14 cellular contexts compared by ENCODE assay signal in genomic region chr6:42025790-42026311, GRCh38. TPM values are rescaled to one million over a fixed set of nuclear protein-coding genes. Genes with fewer than 3 reads are reported as not detected.
DNase-seq lines count a peak whose midpoint lies in the region; ATAC-seq and TF ChIP-seq lines count a peak whose summit lies in the region.
"Had no signal": no experiment of that assay in that cellular context is flagged by ENCODE, and none has a peak within 500 bp of the region (broad histone marks: within the 10 kb centered on the region; RNA-seq: fewer than 3 reads in every experiment).

No MANE protein-coding gene starts in this region.

- H3K9me3 ChIP-seq in neutrophil = no peaks in the 10 kb centered on the region
- H3K9me3 ChIP-seq: esophagus squamous epithelium, ovary, transverse colon had no signal

- H3K27ac Mint-ChIP-seq in T-helper 1 cell treated with Interleukin-12 subunit alpha and Interleukin-12 subunit beta and Interleukin-4 antibody, amounts not matched to agents 30 μg/mL and 1 μg/mL, for 36 hours = peak overlapping the region; percentile 77
- peak overlapping the region; percentile 97 for H3K27ac Mint-ChIP-seq in activated CD8-positive, alpha-beta T cell treated with anti-CD3 and anti-CD28 coated beads, Interleukin-2, amount 10 ng/mL, durations not matched to agents 7 days and 5 days

- peaks cover 68% of the 10 kb centered on the region for H3K4me1 Mint-ChIP-seq in T-helper 1 cell treated with Interleukin-12 subunit alpha and Interleukin-12 subunit beta and Interleukin-4 antibody, amounts not matched to agents 30 μg/mL and 1 μg/mL, for 36 hours (ENCODE audit: low read depth)
- H3K4me1 Mint-ChIP-seq in activated CD8-positive, alpha-beta T cell treated with anti-CD3 and anti-CD28 coated beads, Interleukin-2, amount 10 ng/mL, durations not matched to agents 7 days and 5 days (ENCODE audit: low read depth) = peaks cover 94% of the 10 kb centered on the region

- TF ChIP-seq CTCF in neutrophil (IDR thresholded peaks at IDR 0.05) = no peak

- CTCF ChIA-PET in activated CD8-positive, alpha-beta T cell treated with anti-CD3 and anti-CD28 coated beads, Interleukin-2, amount 10 ng/mL, durations not matched to agents 7 days and 5 days (lab: Charles Lee) = interaction anchor here (1.3 to 2.3 kb wide), 2 partner anchors 14 to 19 kb away, joined by 4 to 7 read pairs; no protein-coding TSS in a partner anchor

- no peaks in the 10 kb centered on the region for H3K27me3 Mint-ChIP-seq in T-helper 1 cell treated with Interleukin-12 subunit alpha and Interleukin-12 subunit beta and Interleukin-4 antibody, amounts not matched to agents 30 μg/mL and 1 μg/mL, for 36 hours (ENCODE audit: low read depth)
- H3K27me3 Mint-ChIP-seq in activated CD8-positive, alpha-beta T cell treated with anti-CD3 and anti-CD28 coated beads, Interleukin-2, amount 10 ng/mL, durations not matched to agents 7 days and 5 days (ENCODE audit: low read depth) = no peaks in the 10 kb centered on the region

- no peak overlapping the region for H3K4me3 ChIP-seq in neutrophil (ENCODE audit: low read depth in 1 of 2, low read length in 1 of 2)
- H3K4me3 ChIP-seq: coronary artery, esophagus squamous epithelium, ovary, transverse colon had no signal

- peaks cover 72 to 78% of the 10 kb centered on the region in 2 experiments for H3K4me1 ChIP-seq in neutrophil (ENCODE audit: control insufficient read depth in 1 of 2, insufficient read depth in 1 of 2, low read depth in 1 of 2, low read length in 1 of 2)

- no peak overlapping the region for H3K4me3 Mint-ChIP-seq in T-helper 1 cell treated with Interleukin-12 subunit alpha and Interleukin-12 subunit beta and Interleukin-4 antibody, amounts not matched to agents 30 μg/mL and 1 μg/mL, for 36 hours
- H3K4me3 Mint-ChIP-seq in activated CD8-positive, alpha-beta T cell treated with anti-CD3 and anti-CD28 coated beads, Interleukin-2, amount 10 ng/mL, durations not matched to agents 7 days and 5 days = no peak overlapping the region

- POLR2A ChIA-PET in activated CD8-positive, alpha-beta T cell treated with anti-CD3 and anti-CD28 coated beads, Interleukin-2, amount 10 ng/mL, durations not matched to agents 7 days and 5 days (lab: Charles Lee) = interaction anchor here (1.0 to 9.6 kb wide), 4 partner anchors 14 to 87 kb away, joined by 3 to 83 read pairs (median 4); partner anchors contain the start of gene CCND3

- H3K27me3 ChIP-seq in neutrophil = no peaks in the 10 kb centered on the region
- H3K27me3 ChIP-seq: esophagus squamous epithelium, ovary, transverse colon had no signal

- no peaks in the 10 kb centered on the region for H3K9me3 Mint-ChIP-seq in T-helper 1 cell treated with Interleukin-12 subunit alpha and Interleukin-12 subunit beta and Interleukin-4 antibody, amounts not matched to agents 30 μg/mL and 1 μg/mL, for 36 hours
- H3K9me3 Mint-ChIP-seq in activated CD8-positive, alpha-beta T cell treated with anti-CD3 and anti-CD28 coated beads, Interleukin-2, amount 10 ng/mL, durations not matched to agents 7 days and 5 days (ENCODE audit: insufficient read depth) = no peaks in the 10 kb centered on the region

- DNase-seq in T-helper 1 cell (no peak), mucosa of gallbladder (ENCODE audit: low spot score) (no peak), NCI-H2029 (lab: John Stamatoyannopoulos, UW) (no peak)
- no peak for DNase-seq in activated CD8-positive, alpha-beta T cell treated with anti-CD3 and anti-CD28 coated beads, Interleukin-2, amount 10 ng/mL, durations not matched to agents 7 days and 5 days
- DNase-seq: activated CD4-positive, alpha-beta T cell treated with anti-CD3 and anti-CD28 coated beads, Interleukin-2, amount 50 U/mL, for 48 hours; esophagus squamous epithelium; ovary; transverse colon had no signal

- ATAC-seq in HG02852 (IDR thresholded peaks at IDR 0.05; ENCODE audit: unreplicated experiment) = peak; percentile 2
- no peak for ATAC-seq in activated CD8-positive, alpha-beta T cell treated with anti-CD3 and anti-CD28 coated beads, Interleukin-2, amount 10 ng/mL, durations not matched to agents 7 days and 5 days
- ATAC-seq in GM21619 (IDR thresholded peaks at IDR 0.05; ENCODE audit: unreplicated experiment) = no peak

- no peaks in the 10 kb centered on the region for H3K36me3 ChIP-seq in neutrophil
- H3K36me3 ChIP-seq: ovary, transverse colon had no signal

- peak overlapping the region; percentile 96 for H3K27ac ChIP-seq in neutrophil
- H3K27ac ChIP-seq: 22Rv1, coronary artery, esophagus squamous epithelium, ovary, transverse colon had no signal

- H3K36me3 Mint-ChIP-seq in T-helper 1 cell treated with Interleukin-12 subunit alpha and Interleukin-12 subunit beta and Interleukin-4 antibody, amounts not matched to agents 30 μg/mL and 1 μg/mL, for 36 hours (ENCODE audit: low read depth) = peaks cover 34% of the 10 kb centered on the region
- peaks cover 57% of the 10 kb centered on the region for H3K36me3 Mint-ChIP-seq in activated CD8-positive, alpha-beta T cell treated with anti-CD3 and anti-CD28 coated beads, Interleukin-2, amount 10 ng/mL, durations not matched to agents 7 days and 5 days (ENCODE audit: low read depth)

RNA-seq across cellular contexts. Expression of gene TAF8, which starts 24.5 kb away (rescaled TPM):
- 10 to 100 TPM; 44.1 TPM for total RNA-seq in activated CD8-positive, alpha-beta T cell treated with anti-CD3 and anti-CD28 coated beads, Interleukin-2, amount 10 ng/mL, durations not matched to agents 7 days and 5 days
- 26.3 TPM for total RNA-seq in mucosa of gallbladder
